ENCODE assay signal across 9 cellular contexts in genomic region chr12:52395761-52396434, GRCh38. TPM values are rescaled to one million over a fixed set of nuclear protein-coding genes. Genes with fewer than 3 reads are reported as not detected.
A peak's percentile ranks its signal among the peaks of the same experiment; 100 is the strongest.
DNase-seq lines count a peak whose midpoint lies in the region; ATAC-seq, FAIRE-seq and TF ChIP-seq lines count a peak whose summit lies in the region.
"Had no signal": no experiment of that assay in that cellular context is flagged by ENCODE, and none has a peak within 500 bp of the region (broad histone marks: within the 10 kb centered on the region; RNA-seq: fewer than 3 reads in every experiment).

No MANE protein-coding gene starts in this region.

- TF ChIP-seq CTCF in BJ (IDR thresholded peaks at IDR 0.05; ENCODE audit: insufficient read depth, low read depth, low read length) (peak; percentile 34), GM23338 (conservative IDR thresholded peaks at IDR 0.05; ENCODE audit: low read depth in 2 of 2) (peak; percentile 85 to 89), RWPE1 (conservative IDR thresholded peaks at IDR 0.05; ENCODE audit: low read depth) (no peak), kidney (IDR thresholded peaks at IDR 0.05; ENCODE audit: borderline replicate concordance, extremely low read depth, insufficient read depth) (peak; percentile 10)

- H3K9me3 Mint-ChIP-seq in GM23338, result no peaks in the 10 kb centered on the region; the same call in 1 of the 3 replicates
- H3K9me3 Mint-ChIP-seq in CD8-positive, alpha-beta memory T cell, result no peaks in the 10 kb centered on the region
- H3K9me3 Mint-ChIP-seq: activated T-helper 17 cell treated with anti-CD3 and anti-CD28 coated beads, Interleukin-2, amount 50 U/mL, for 72 hours had no signal

- intact Hi-C loops in kidney (cut with DNase I), result no loop called here
- intact Hi-C loops in head of caudate nucleus (cut with DNase I), result no loop called here

- no peaks in the 10 kb centered on the region for H3K9me2 ChIP-seq in GM23338 (ENCODE audit: insufficient read depth)

- H3K27ac Mint-ChIP-seq in GM23338, result no peak overlapping the region
- H3K27ac Mint-ChIP-seq in CD8-positive, alpha-beta memory T cell, result no peak overlapping the region
- H3K27ac Mint-ChIP-seq: activated T-helper 17 cell treated with anti-CD3 and anti-CD28 coated beads, Interleukin-2, amount 50 U/mL, for 72 hours had no signal

- H3K4me1 ChIP-seq in GM23338 (ENCODE audit: insufficient read depth), result no peaks in the 10 kb centered on the region
- no peaks in the 10 kb centered on the region for H3K4me1 ChIP-seq in kidney (ENCODE audit: control insufficient read depth in 1 of 2, insufficient read depth in 1 of 2, low read depth in 1 of 2, low read length in 2 of 2)
- H3K4me1 ChIP-seq in effector memory CD4-positive, alpha-beta T cell (ENCODE audit: control insufficient read depth, insufficient read depth, low read length, poor library complexity, severe bottlenecking), result no peaks in the 10 kb centered on the region
- H3K4me1 ChIP-seq in CD8-positive, alpha-beta memory T cell (ENCODE audit: insufficient read depth, low read length), result no peaks in the 10 kb centered on the region

- no peak overlapping the region for H3K9ac ChIP-seq in kidney (ENCODE audit: low read length in 2 of 2)

- no peaks in the 10 kb centered on the region for H3K36me3 ChIP-seq in BJ (ENCODE audit: control insufficient read depth, insufficient read depth, low read length)
- H3K36me3 ChIP-seq in GM23338 (ENCODE audit: insufficient read depth), result no peaks in the 10 kb centered on the region
- no peaks in the 10 kb centered on the region for H3K36me3 ChIP-seq in kidney (ENCODE audit: control insufficient read depth in 1 of 2, insufficient read depth in 2 of 2, low read length in 2 of 2)
- no peaks in the 10 kb centered on the region for H3K36me3 ChIP-seq in effector memory CD4-positive, alpha-beta T cell (ENCODE audit: control insufficient read depth, insufficient read depth, low read length)
- no peaks in the 10 kb centered on the region for H3K36me3 ChIP-seq in CD8-positive, alpha-beta memory T cell (ENCODE audit: insufficient read depth, low read length)

- H2AFZ ChIP-seq in GM23338, result peak overlapping the region; percentile 91

- H3K4me3 ChIP-seq in BJ (ENCODE audit: low read depth, low read length) (no peak overlapping the region), GM23338 (no peak overlapping the region), kidney (ENCODE audit: low read length in 2 of 2) (no peak overlapping the region)
- H3K4me3 ChIP-seq in effector memory CD4-positive, alpha-beta T cell (ENCODE audit: insufficient read depth, low read depth, low read length, poor library complexity, severe bottlenecking), result no peak overlapping the region
- no peak overlapping the region for H3K4me3 ChIP-seq in CD8-positive, alpha-beta memory T cell (ENCODE audit: low read length)

- H4K20me1 ChIP-seq in GM23338 (replicated peaks; ENCODE audit: insufficient read depth), result no peaks in the 10 kb centered on the region

- no peak overlapping the region for H3K4me2 ChIP-seq in GM23338

- no peaks in the 10 kb centered on the region for H3K36me3 Mint-ChIP-seq in GM23338 (ENCODE audit: low read depth)
- no peaks in the 10 kb centered on the region for H3K36me3 Mint-ChIP-seq in CD8-positive, alpha-beta memory T cell

- no peaks in the 10 kb centered on the region for H3F3A ChIP-seq in GM23338 (replicated peaks; ENCODE audit: low read depth)

- H3K27me3 Mint-ChIP-seq in GM23338 (ENCODE audit: insufficient read depth, low read depth, poor library complexity), result peaks cover 3% of the 10 kb centered on the region
- H3K27me3 Mint-ChIP-seq in CD8-positive, alpha-beta memory T cell, result peaks cover 0 to 6% of the 10 kb centered on the region in 2 donors

- POLR2A ChIA-PET in BJ (lab: Charles Lee) (no interaction called here), RWPE1 (lab: Yijun Ruan, JAX; ENCODE audit: low non-redundant PET) (no interaction called here)
- POLR2A ChIA-PET in CD8-positive, alpha-beta memory T cell (lab: Charles Lee), result no interaction called here

- no peak overlapping the region for H3K4me3 Mint-ChIP-seq in GM23338
- no peak overlapping the region for H3K4me3 Mint-ChIP-seq in CD8-positive, alpha-beta memory T cell
- H3K4me3 Mint-ChIP-seq: activated T-helper 17 cell treated with anti-CD3 and anti-CD28 coated beads, Interleukin-2, amount 50 U/mL, for 72 hours had no signal

- FAIRE-seq in kidney (lab: Jason Lieb, UNC), result no peak

- CTCF ChIA-PET in BJ (lab: Yijun Ruan, JAX) (interaction anchor here (0.7 to 2.9 kb wide), 16 partner anchors 9 to 585 kb away, joined by 3 to 14 read pairs (median 3); partner anchors contain the start of gene KRT84), RWPE1 (lab: Yijun Ruan, JAX) (interaction anchor here (0.5 to 1.5 kb wide), 9 partner anchors 23 to 484 kb away, joined by 3 to 5 read pairs (median 3); partner anchors contain the start of gene KRT75)
- CTCF ChIA-PET in CD8-positive, alpha-beta memory T cell (lab: Charles Lee), result no interaction called here

- H3K27me3 ChIP-seq in BJ (ENCODE audit: control insufficient read depth, insufficient read depth, low read length) (peaks cover 14% of the 10 kb centered on the region), GM23338 (ENCODE audit: insufficient read depth) (no peaks in the 10 kb centered on the region)
- no peaks in the 10 kb centered on the region for H3K27me3 ChIP-seq in effector memory CD4-positive, alpha-beta T cell (replicated peaks; ENCODE audit: control insufficient read depth, insufficient read depth, low read length, poor library complexity, severe bottlenecking)
- no peaks in the 10 kb centered on the region for H3K27me3 ChIP-seq in CD8-positive, alpha-beta memory T cell (ENCODE audit: insufficient read depth, low read length, poor library complexity, severe bottlenecking)

- no peaks in the 10 kb centered on the region for H3K79me2 ChIP-seq in GM23338 (replicated peaks; ENCODE audit: insufficient read depth)

- no peaks in the 10 kb centered on the region; the same call in 2 of the 3 replicates for H3K4me1 Mint-ChIP-seq in GM23338
- H3K4me1 Mint-ChIP-seq in CD8-positive, alpha-beta memory T cell, result no peaks in the 10 kb centered on the region
- H3K4me1 Mint-ChIP-seq: activated T-helper 17 cell treated with anti-CD3 and anti-CD28 coated beads, Interleukin-2, amount 50 U/mL, for 72 hours had no signal

- no peak for DNase-seq in BJ (ENCODE audit: low read depth)
- DNase-seq in GM23338 (ENCODE audit: low spot score), result peak; percentile 96
- peak; percentile 55 for DNase-seq in RWPE1 (ENCODE audit: low spot score)
- DNase-seq in kidney, result peak; percentile 40
- DNase-seq in effector memory CD4-positive, alpha-beta T cell, result no peak
- DNase-seq in head of caudate nucleus, result no peak
- no peak for DNase-seq in CD8-positive, alpha-beta memory T cell
- no peak for DNase-seq in NOMO-1 (lab: John Stamatoyannopoulos, UW; ENCODE audit: unreplicated experiment in 2 of 2)

- peak; percentile 98 for ATAC-seq in GM23338
- ATAC-seq: activated T-helper 17 cell treated with anti-CD3 and anti-CD28 coated beads, Interleukin-2, amount 50 U/mL, for 72 hours had no signal

- no peak overlapping the region for H3K27ac ChIP-seq in GM23338 (ENCODE audit: low read depth)
- peak overlapping the region; percentile 66 for H3K27ac ChIP-seq in RWPE1
- H3K27ac ChIP-seq in kidney (ENCODE audit: low read depth in 2 of 2, low read length in 2 of 2), result no peak overlapping the region
- H3K27ac ChIP-seq in effector memory CD4-positive, alpha-beta T cell (ENCODE audit: insufficient read depth, low read length, poor library complexity, severe bottlenecking), result no peak overlapping the region
- no peak overlapping the region for H3K27ac ChIP-seq in CD8-positive, alpha-beta memory T cell (ENCODE audit: low read depth, low read length)

- no peaks in the 10 kb centered on the region for H3K9me3 ChIP-seq in kidney (ENCODE audit: control insufficient read depth in 1 of 2, low read length in 2 of 2)
- H3K9me3 ChIP-seq in effector memory CD4-positive, alpha-beta T cell (ENCODE audit: control insufficient read depth, low read length), result no peaks in the 10 kb centered on the region
- no peaks in the 10 kb centered on the region for H3K9me3 ChIP-seq in CD8-positive, alpha-beta memory T cell (ENCODE audit: low read length)

RNA-seq across cellular contexts. Expression of gene KRT82, which starts 10.2 kb away (rescaled TPM):
- polyA plus RNA-seq in BJ (2011; rRNA removed), result not detected in 2 replicates
- polyA minus RNA-seq in BJ (2011; rRNA and poly(A)+ RNA removed), result not detected in 2 replicates
- not detected in 2 replicates for total RNA-seq in GM23338 (2014; rRNA removed; shearing (Covaris generic))
- polyA plus RNA-seq in GM23338 (2016; fragmentation: Nextera tagmentation; extraction: Ambion mirVana), result not detected in 2 replicates
- total RNA-seq in kidney, result not detected
- not detected for polyA plus RNA-seq in kidney (ENCODE audit: insufficient read depth, low read depth, low replicate concordance)
- total RNA-seq in CD8-positive, alpha-beta memory T cell, result not detected
- polyA plus RNA-seq in CD8-positive, alpha-beta memory T cell, result not detected
- total RNA-seq: activated T-helper 17 cell treated with anti-CD3 and anti-CD28 coated beads, Interleukin-2, amount 50 U/mL, for 72 hours had no signal

RNA-seq across cellular contexts. Expression of gene KRT84, which starts 10.4 kb away (rescaled TPM):
- polyA plus RNA-seq in BJ (2011; rRNA removed), result not detected in 2 replicates
- not detected in 2 replicates for polyA minus RNA-seq in BJ (2011; rRNA and poly(A)+ RNA removed)
- not detected in 2 replicates for total RNA-seq in GM23338 (2014; rRNA removed; shearing (Covaris generic))
- not detected in 2 replicates for polyA plus RNA-seq in GM23338 (2016; fragmentation: Nextera tagmentation; extraction: Ambion mirVana)
- total RNA-seq in kidney, result not detected
- not detected for polyA plus RNA-seq in kidney (ENCODE audit: insufficient read depth, low read depth, low replicate concordance)
- total RNA-seq in CD8-positive, alpha-beta memory T cell, result not detected
- not detected for polyA plus RNA-seq in CD8-positive, alpha-beta memory T cell
- total RNA-seq: activated T-helper 17 cell treated with anti-CD3 and anti-CD28 coated beads, Interleukin-2, amount 50 U/mL, for 72 hours had no signal

RNA-seq across cellular contexts. Expression of gene KRT85, which starts 28.6 kb away (rescaled TPM):
- not detected in 2 replicates for polyA plus RNA-seq in BJ (2011; rRNA removed)
- not detected in 2 replicates for polyA minus RNA-seq in BJ (2011; rRNA and poly(A)+ RNA removed)
- total RNA-seq in GM23338 (2014; rRNA removed; shearing (Covaris generic)), result not detected in 2 replicates
- not detected in 2 replicates for polyA plus RNA-seq in GM23338 (2016; fragmentation: Nextera tagmentation; extraction: Ambion mirVana)
- total RNA-seq in kidney, result not detected
- 0.58 TPM for polyA plus RNA-seq in kidney (ENCODE audit: insufficient read depth, low read depth, low replicate concordance)
- not detected for total RNA-seq in CD8-positive, alpha-beta memory T cell
- polyA plus RNA-seq in CD8-positive, alpha-beta memory T cell, result not detected
- total RNA-seq: activated T-helper 17 cell treated with anti-CD3 and anti-CD28 coated beads, Interleukin-2, amount 50 U/mL, for 72 hours had no signal

RNA-seq across cellular contexts. Expression of gene KRT75, which starts 38.3 kb away (rescaled TPM):
- polyA plus RNA-seq in BJ (2011; rRNA removed), result not detected in 2 replicates
- not detected in 2 replicates for polyA minus RNA-seq in BJ (2011; rRNA and poly(A)+ RNA removed)
- not detected in 2 replicates for total RNA-seq in GM23338 (2014; rRNA removed; shearing (Covaris generic))
- polyA plus RNA-seq in GM23338 (2016; fragmentation: Nextera tagmentation; extraction: Ambion mirVana), result not detected in 2 replicates
- not detected for total RNA-seq in kidney
- polyA plus RNA-seq in kidney (ENCODE audit: insufficient read depth, low read depth, low replicate concordance), result not detected
- total RNA-seq in CD8-positive, alpha-beta memory T cell, result not detected
- not detected for polyA plus RNA-seq in CD8-positive, alpha-beta memory T cell
- total RNA-seq: activated T-helper 17 cell treated with anti-CD3 and anti-CD28 coated beads, Interleukin-2, amount 50 U/mL, for 72 hours had no signal

RNA-seq across cellular contexts. Expression of gene KRT6B, which starts 56.0 kb away (rescaled TPM):
- polyA plus RNA-seq in BJ (2011; rRNA removed), result not detected in 2 replicates
- not detected in 2 replicates for polyA minus RNA-seq in BJ (2011; rRNA and poly(A)+ RNA removed)
- total RNA-seq in GM23338 (2014; rRNA removed; shearing (Covaris generic)), result not detected in 2 replicates
- polyA plus RNA-seq in GM23338 (2016; fragmentation: Nextera tagmentation; extraction: Ambion mirVana), result not detected in 2 replicates
- total RNA-seq in kidney, result not detected
- not detected for polyA plus RNA-seq in kidney (ENCODE audit: insufficient read depth, low read depth, low replicate concordance)
- total RNA-seq in CD8-positive, alpha-beta memory T cell, result not detected
- polyA plus RNA-seq in CD8-positive, alpha-beta memory T cell, result not detected
- total RNA-seq: activated T-helper 17 cell treated with anti-CD3 and anti-CD28 coated beads, Interleukin-2, amount 50 U/mL, for 72 hours had no signal

Comparison
In these comparisons a context has a peak if more than half of its experiments do, and no peak if none do; other contexts are left out.
1. DNase-seq: peak in GM23338 (single experiment), RWPE1 (single experiment) and kidney (single experiment); none in BJ (single experiment), effector memory CD4-positive, alpha-beta T cell (0 of 3), head of caudate nucleus (0 of 42), CD8-positive, alpha-beta memory T cell (0 of 5) and NOMO-1 (0 of 2).